In genomic region chr6:149717588-149718458, GRCh38 we compare ENCODE assay signal across 1 cellular context.
TF ChIP-seq lines count a peak whose summit lies in the region.

Gene LATS1, minus strand, starts transcription at chr6:149718101. Its CDS starts 15,975 bp downstream, at chr6:149702126.

TF ChIP-seq in K562, 482 proteins besides CTCF, POLR2A, EP300 and RAD21 (continued from another document and continues in another):
- TF ChIP-seq ZBTB9 (CRISPR knock-in tag; IDR thresholded peaks at IDR 0.05), result peak; percentile 91
- TF ChIP-seq POU5F1 (IDR thresholded peaks at IDR 0.05; ENCODE audit: borderline replicate concordance, low read depth, low read length, partially characterized antibody), result peak; percentile 58
- TF ChIP-seq ZFX (CRISPR knock-in tag; IDR thresholded peaks at IDR 0.05), result peak; percentile 99
- TF ChIP-seq HLTF (IDR thresholded peaks at IDR 0.05), result peak; percentile 30; the same call in 1 of the 2 replicates
- peak; percentile 72; the same call in 1 of the 2 replicates for TF ChIP-seq ETV5 (CRISPR knock-in tag; IDR thresholded peaks at IDR 0.05; ENCODE audit: low read depth)
- peak; percentile 51; the same call in 1 of the 2 replicates for TF ChIP-seq DMBX1 (CRISPR knock-in tag; IDR thresholded peaks at IDR 0.05; ENCODE audit: borderline replicate concordance)
- peak; percentile 90; the same call in 1 of the 2 replicates for TF ChIP-seq RBM34 (IDR thresholded peaks at IDR 0.05; ENCODE audit: borderline replicate concordance, insufficient read depth, low read length)
- TF ChIP-seq NFRKB (IDR thresholded peaks at IDR 0.05; ENCODE audit: low read depth), result peak; percentile 93
- no peak for TF ChIP-seq E4F1 (CRISPR knock-in tag; IDR thresholded peaks at IDR 0.05; ENCODE audit: borderline replicate concordance)
- TF ChIP-seq E2F4 (CRISPR knock-in tag; IDR thresholded peaks at IDR 0.05; ENCODE audit: low read depth), result peak; percentile 52; the same call in 1 of the 2 replicates
- TF ChIP-seq NONO (IDR thresholded peaks at IDR 0.05; ENCODE audit: low read depth in 2 of 2, low read length in 1 of 2), result peak; percentile 67 to 96; a peak in 3 of 4 replicates
- TF ChIP-seq HIVEP1 (CRISPR knock-in tag; IDR thresholded peaks at IDR 0.05), result no peak
- TF ChIP-seq TEAD4 (IDR thresholded peaks at IDR 0.05; ENCODE audit: low read length), result no peak
- TF ChIP-seq TEAD4 (CRISPR knock-in tag; IDR thresholded peaks at IDR 0.05; ENCODE audit: borderline replicate concordance), result 0 out of 2 replicates have a peak, but pooled peaks have one; percentile 24
- TF ChIP-seq ZC3H4 (CRISPR knock-in tag; IDR thresholded peaks at IDR 0.05; ENCODE audit: borderline replicate concordance), result no peak
- TF ChIP-seq ESRRA (IDR thresholded peaks at IDR 0.05; ENCODE audit: borderline replicate concordance, low read depth), result peak; percentile 47; the same call in 1 of the 2 replicates
- no peak for TF ChIP-seq ATF2 (CRISPR knock-in tag; IDR thresholded peaks at IDR 0.05)
- TF ChIP-seq TCF15 (CRISPR knock-in tag; IDR thresholded peaks at IDR 0.05), result 0 out of 2 replicates have a peak, but pooled peaks have one; percentile 16
- 0 out of 2 replicates have a peak, but pooled peaks have one; percentile 87 for TF ChIP-seq RBM14 (IDR thresholded peaks at IDR 0.05; ENCODE audit: borderline replicate concordance, insufficient read depth, low read depth, low read length)
- TF ChIP-seq IRF9 (tag; IDR thresholded peaks at IDR 0.05), result no peak
- peak; percentile 79 for TF ChIP-seq U2AF1 (optimal IDR thresholded peaks at IDR 0.05; ENCODE audit: low read depth, low read length)
- TF ChIP-seq LEF1 (IDR thresholded peaks at IDR 0.05), result no peak
- peak in 1 of 2 experiments; percentile 22; a peak in 2 of 4 replicates for TF ChIP-seq SIX5 (IDR thresholded peaks at IDR 0.05; ENCODE audit: borderline replicate concordance in 1 of 2, insufficient read depth in 1 of 2, low read depth in 1 of 2, low read length in 2 of 2)
- peak; percentile 89 for TF ChIP-seq ZNF76 (CRISPR knock-in tag; IDR thresholded peaks at IDR 0.05; ENCODE audit: borderline replicate concordance)
- no peak; the same call in none of the 2 replicates for TF ChIP-seq ATF6 (CRISPR knock-in tag; IDR thresholded peaks at IDR 0.05)
- peak; percentile 27; the same call in 1 of the 2 replicates for TF ChIP-seq RUNX1 (IDR thresholded peaks at IDR 0.05; ENCODE audit: low read depth)
- TF ChIP-seq ZBTB17 (CRISPR knock-in tag; IDR thresholded peaks at IDR 0.05), result peak; percentile 89
- TF ChIP-seq PRDM10 (IDR thresholded peaks at IDR 0.05; ENCODE audit: partially characterized antibody), result peak; percentile 50
- TF ChIP-seq GATAD2B (IDR thresholded peaks at IDR 0.05; ENCODE audit: borderline replicate concordance), result no peak
- TF ChIP-seq ZNF311 (CRISPR knock-in tag; IDR thresholded peaks at IDR 0.05), result no peak
- peak; percentile 95 for TF ChIP-seq GABPA (tag; conservative IDR thresholded peaks at IDR 0.05; ENCODE audit: low read depth)
- peak; percentile 93 to 97 for TF ChIP-seq MAZ (CRISPR knock-in tag; conservative IDR thresholded peaks at IDR 0.05 in 1 of 2, IDR thresholded peaks at IDR 0.05 in 1 of 2)
- TF ChIP-seq PML (IDR thresholded peaks at IDR 0.05; ENCODE audit: low read length), result peak; percentile 75; the same call in 1 of the 2 replicates
- peak; percentile 86 for TF ChIP-seq CBX1 (IDR thresholded peaks at IDR 0.05; ENCODE audit: low read depth)
- peak; percentile 69 for TF ChIP-seq SP1 (CRISPR knock-in tag; IDR thresholded peaks at IDR 0.05)
- no peak for TF ChIP-seq TRIM28 (IDR thresholded peaks at IDR 0.05)
- TF ChIP-seq RBM25 (IDR thresholded peaks at IDR 0.05; ENCODE audit: low read depth, low read length, severe bottlenecking), result no peak
- no peak; the same call in 1 of the 2 replicates for TF ChIP-seq CBX5 (IDR thresholded peaks at IDR 0.05; ENCODE audit: borderline replicate concordance, low read depth)
- peak; percentile 54 for TF ChIP-seq MBD2 (IDR thresholded peaks at IDR 0.05; ENCODE audit: borderline replicate concordance, low read depth)
- TF ChIP-seq ARID4B (CRISPR knock-in tag; IDR thresholded peaks at IDR 0.05), result peak; percentile 96
- no peak for TF ChIP-seq RBM39 (optimal IDR thresholded peaks at IDR 0.05; ENCODE audit: low read depth, low read length)
